In the genomic region with DNA sequence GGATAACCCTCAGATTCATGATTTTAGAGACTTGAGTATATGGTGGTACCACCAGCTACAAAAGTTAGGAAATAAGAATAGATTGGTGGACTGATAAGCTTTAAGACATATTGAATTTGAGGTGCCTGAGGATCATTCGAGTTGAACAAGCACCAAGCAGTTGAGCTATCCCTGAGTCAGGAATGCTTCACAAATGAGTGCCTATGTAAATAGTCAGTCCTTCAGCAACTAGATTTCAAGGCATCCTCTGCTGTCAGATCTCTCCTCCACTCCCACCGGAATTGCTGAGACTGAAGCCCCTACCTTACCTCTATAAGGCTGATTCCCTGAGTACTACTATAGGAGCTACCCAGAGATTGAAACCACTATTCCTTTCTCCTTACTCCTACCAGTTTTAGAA, we compare ENCODE assay signal across 15 cellular contexts. TPM values are rescaled to one million over a fixed set of nuclear protein-coding genes. Genes with fewer than 3 reads are reported as not detected.
DNase-seq lines count a peak whose midpoint lies in the region; ATAC-seq and TF ChIP-seq lines count a peak whose summit lies in the region.
"Had no signal": no experiment of that assay in that cellular context is flagged by ENCODE, and none has a peak within 500 bp of the region (broad histone marks: within the 10 kb centered on the region; RNA-seq: fewer than 3 reads in every experiment).

No MANE protein-coding gene starts in this region.

- H2AFZ ChIP-seq in DND-41 (ENCODE audit: low read depth, low read length) (no peak overlapping the region), Loucy (ENCODE audit: low read length) (no peak overlapping the region)

- H3K36me3 ChIP-seq in DND-41 (ENCODE audit: insufficient read depth, low read length) (peaks cover 76% of the 10 kb centered on the region), Loucy (ENCODE audit: insufficient read depth, low read length) (peaks cover 63% of the 10 kb centered on the region; the same call in 1 of the 2 replicates), endodermal cell (ENCODE audit: control insufficient read depth, insufficient read depth, low read length) (peaks cover 62% of the 10 kb centered on the region)

- 0 out of 2 replicates have a peak, but pooled peaks cover 2% of the 10 kb centered on the region for H4K20me1 ChIP-seq in DND-41 (ENCODE audit: insufficient read depth, low read length)
- peaks cover 69% of the 10 kb centered on the region for H4K20me1 ChIP-seq in Loucy (ENCODE audit: insufficient read depth, low read length, poor library complexity, severe bottlenecking)

- 92 to 100% methylated on average over 2 of the region's 2 CpGs for WGBS in endodermal cell (ENCODE audit: insufficient coverage in 1 of 2, insufficient read length in 1 of 2), 2 experiments

- H3K9me2 ChIP-seq in Loucy (replicated peaks; ENCODE audit: low read depth, low read length): no peaks in the 10 kb centered on the region

- H3K4me2 ChIP-seq in DND-41 (ENCODE audit: insufficient read depth, low read length) (no peak overlapping the region), Loucy (ENCODE audit: low read depth, low read length, poor library complexity, severe bottlenecking) (peak overlapping the region; percentile 31)

- H3K27ac Mint-ChIP-seq in dendritic cell treated with granulocyte-macrophage colony-stimulating factor and Interleukin-4, amounts not matched to agents 40 ng/mL and 50 ng/mL, for 4 days: peak overlapping the region; percentile 39
- no peak overlapping the region for H3K27ac Mint-ChIP-seq in endodermal cell
- H3K27ac Mint-ChIP-seq: B cell; CD4-positive, alpha-beta T cell had no signal

- H3K27ac ChIP-seq in DND-41 (ENCODE audit: low read length) (peak overlapping the region; percentile 2), endodermal cell (ENCODE audit: low read depth, low read length) (no peak overlapping the region)
- H3K27ac ChIP-seq: HL-60 had no signal

- H3F3A ChIP-seq in Loucy (ENCODE audit: low read depth): no peaks in the 10 kb centered on the region

- H3K9ac ChIP-seq in DND-41 (ENCODE audit: low read depth, low read length): no peak overlapping the region
- no peak overlapping the region for H3K9ac ChIP-seq in Loucy (ENCODE audit: low read depth, low read length, poor library complexity, severe bottlenecking)
- no peak overlapping the region for H3K9ac ChIP-seq in endodermal cell (ENCODE audit: extremely low read depth, low read length, poor library complexity, severe bottlenecking)

- H3K4me3 ChIP-seq in DND-41 (ENCODE audit: low read depth in 1 of 2, low read length in 2 of 2) (no peak overlapping the region), Loucy (ENCODE audit: low read length, poor library complexity, severe bottlenecking) (peak overlapping the region; percentile 14), endodermal cell (ENCODE audit: low read length) (no peak overlapping the region)

- H3K4me1 Mint-ChIP-seq in dendritic cell treated with granulocyte-macrophage colony-stimulating factor and Interleukin-4, amounts not matched to agents 40 ng/mL and 50 ng/mL, for 4 days (ENCODE audit: low read depth): peaks cover 12% of the 10 kb centered on the region
- peaks cover 7% of the 10 kb centered on the region for H3K4me1 Mint-ChIP-seq in endodermal cell

- H3K4me1 ChIP-seq in DND-41 (ENCODE audit: insufficient read depth, low read length) (peaks cover 34% of the 10 kb centered on the region), Loucy (ENCODE audit: insufficient read depth, low read length, poor library complexity, severe bottlenecking) (peaks cover 34% of the 10 kb centered on the region), endodermal cell (ENCODE audit: control insufficient read depth, insufficient read depth, low read length) (no peaks in the 10 kb centered on the region)

- TF ChIP-seq CTCF in DND-41 (IDR thresholded peaks at IDR 0.05; ENCODE audit: borderline replicate concordance, extremely low read depth, low read length, poor library complexity, severe bottlenecking): no peak
- no peak for TF ChIP-seq CTCF in Loucy (conservative IDR thresholded peaks at IDR 0.05; ENCODE audit: low read length)
- no peak for TF ChIP-seq CTCF in endodermal cell (conservative IDR thresholded peaks at IDR 0.05)

- no peaks in the 10 kb centered on the region for H3K27me3 Mint-ChIP-seq in dendritic cell treated with granulocyte-macrophage colony-stimulating factor and Interleukin-4, amounts not matched to agents 40 ng/mL and 50 ng/mL, for 4 days
- no peaks in the 10 kb centered on the region for H3K27me3 Mint-ChIP-seq in endodermal cell (ENCODE audit: insufficient read depth)
- H3K27me3 Mint-ChIP-seq: B cell; CD4-positive, alpha-beta T cell had no signal

- H3K27me3 ChIP-seq in DND-41 (ENCODE audit: insufficient read depth, low read length, poor library complexity): no peaks in the 10 kb centered on the region
- no peaks in the 10 kb centered on the region for H3K27me3 ChIP-seq in Loucy (ENCODE audit: insufficient read depth, low read length, poor library complexity, severe bottlenecking)
- H3K27me3 ChIP-seq in endodermal cell (ENCODE audit: control insufficient read depth, insufficient read depth, low read length, poor library complexity, severe bottlenecking): no peaks in the 10 kb centered on the region

- H3K79me2 ChIP-seq in DND-41 (ENCODE audit: insufficient read depth, low read length) (peaks cover 79% of the 10 kb centered on the region), Loucy (ENCODE audit: insufficient read depth, low read length) (peaks cover 74% of the 10 kb centered on the region)

- intact Hi-C loops in dendritic cell treated with granulocyte-macrophage colony-stimulating factor and Interleukin-4, amounts not matched to agents 40 ng/mL and 50 ng/mL, for 4 days (cut with micrococcal nuclease): no loop called here

- DNase-seq in DND-41 (no peak), renal cortical epithelial cell (ENCODE audit: low read depth) (peak; percentile 36), endodermal cell (no peak)
- no peak for DNase-seq in NK-92 treated with Interleukin-12 subunit alpha and Interleukin-12 subunit beta, amount 100 ng/mL, for 24 hours (lab: John Stamatoyannopoulos, UW)
- DNase-seq: C1 segment of cervical spinal cord; CD4-positive, alpha-beta T cell; DMS79; EL; GOT3; H9 had no signal

- H3K9me3 Mint-ChIP-seq in dendritic cell treated with granulocyte-macrophage colony-stimulating factor and Interleukin-4, amounts not matched to agents 40 ng/mL and 50 ng/mL, for 4 days: no peaks in the 10 kb centered on the region
- H3K9me3 Mint-ChIP-seq in endodermal cell: no peaks in the 10 kb centered on the region
- H3K9me3 Mint-ChIP-seq: CD4-positive, alpha-beta T cell; H9 had no signal

- H3K4me3 Mint-ChIP-seq in dendritic cell treated with granulocyte-macrophage colony-stimulating factor and Interleukin-4, amounts not matched to agents 40 ng/mL and 50 ng/mL, for 4 days: no peak overlapping the region
- H3K4me3 Mint-ChIP-seq in endodermal cell: no peak overlapping the region
- H3K4me3 Mint-ChIP-seq: B cell; CD4-positive, alpha-beta T cell; H9 had no signal

- no peak for ATAC-seq in DND-41 (ENCODE audit: insufficient read depth, low read depth)
- no peak for ATAC-seq in GM21528 (IDR thresholded peaks at IDR 0.05; ENCODE audit: low FRiP score, unreplicated experiment)

- H3K9me3 ChIP-seq in DND-41 (ENCODE audit: insufficient read depth, low read length, severe bottlenecking): no peaks in the 10 kb centered on the region
- no peaks in the 10 kb centered on the region for H3K9me3 ChIP-seq in Loucy (ENCODE audit: insufficient read depth, low read depth, low read length)
- H3K9me3 ChIP-seq in endodermal cell (ENCODE audit: control insufficient read depth, low read length): no peaks in the 10 kb centered on the region

- peaks cover 89% of the 10 kb centered on the region for H3K36me3 Mint-ChIP-seq in dendritic cell treated with granulocyte-macrophage colony-stimulating factor and Interleukin-4, amounts not matched to agents 40 ng/mL and 50 ng/mL, for 4 days (ENCODE audit: low read depth)
- H3K36me3 Mint-ChIP-seq in endodermal cell (ENCODE audit: low read depth): peaks cover 69% of the 10 kb centered on the region

RNA-seq across cellular contexts. Expression of a gene that starts 7.1 kb away (rescaled TPM):
- total RNA-seq in renal cortical epithelial cell (46.1 and 104 TPM in 2 replicates), endodermal cell (10 to 100 TPM; 77.6 to 95.1 TPM)
- 125 TPM for polyA plus RNA-seq in endodermal cell (2013, experiment 1 of 2)
- 113 TPM for polyA plus RNA-seq in endodermal cell (2013, experiment 2 of 2)

RNA-seq across cellular contexts. Expression of a gene that starts 8.2 kb away (rescaled TPM):
- total RNA-seq in renal cortical epithelial cell (36.1 and 55.7 TPM in 2 replicates), endodermal cell (10 to 100 TPM; 77.2 to 99.6 TPM)
- polyA plus RNA-seq in endodermal cell (2013, experiment 1 of 2): 74.0 TPM
- polyA plus RNA-seq in endodermal cell (2013, experiment 2 of 2): 65.5 TPM

RNA-seq across cellular contexts. Expression of a gene that starts 29.6 kb away (rescaled TPM):
- 14.1 and 15.4 TPM in 2 replicates for total RNA-seq in renal cortical epithelial cell
- 1 to 10 TPM; 7.3 to 9.2 TPM for total RNA-seq in endodermal cell
- 5.7 TPM for polyA plus RNA-seq in endodermal cell (2013, experiment 1 of 2)
- polyA plus RNA-seq in endodermal cell (2013, experiment 2 of 2): 5.3 TPM
